In the genomic region with DNA sequence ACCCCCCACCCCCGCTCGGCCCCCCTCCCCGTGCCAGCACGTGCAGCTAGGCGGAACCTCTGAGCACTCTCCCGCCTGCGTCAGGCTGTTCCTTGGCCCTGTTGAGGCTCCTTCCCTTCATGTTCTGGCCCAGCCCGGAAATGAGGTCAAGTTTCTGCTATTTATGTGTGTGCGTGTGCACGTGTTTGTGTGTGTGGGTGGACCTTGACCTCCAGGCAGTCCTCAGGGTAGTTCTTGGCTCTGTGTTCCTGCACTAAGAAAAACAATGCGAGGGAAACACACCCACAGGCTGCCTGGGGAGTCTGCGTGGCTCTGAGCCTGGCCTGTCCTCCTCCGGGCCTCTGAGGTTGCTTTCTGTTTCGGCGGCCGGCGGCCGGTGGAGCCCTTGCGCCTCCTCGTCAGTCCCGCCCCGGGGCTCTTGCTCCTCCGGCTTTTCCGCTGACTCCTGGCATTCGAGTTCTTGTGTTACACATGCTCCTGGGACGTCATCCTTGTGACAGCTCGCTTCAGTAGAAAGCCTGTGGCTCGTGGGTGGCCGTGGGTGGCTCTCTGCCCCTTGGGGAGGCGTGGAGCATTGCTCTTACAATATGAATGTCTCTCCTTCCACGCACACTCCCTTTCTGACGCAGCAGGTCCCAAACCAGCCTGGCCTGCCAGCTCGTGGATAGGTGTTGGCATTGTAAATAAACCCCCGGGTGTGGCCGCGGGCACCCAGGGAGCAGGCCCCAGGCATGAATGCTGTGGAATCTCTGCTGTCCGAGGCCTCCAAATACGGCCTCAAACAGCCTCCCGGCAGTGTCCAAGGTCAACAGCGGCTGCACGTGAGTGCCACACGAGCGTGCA, we compare ENCODE assay signal across 8 cellular contexts. TPM values are rescaled to one million over a fixed set of nuclear protein-coding genes. Genes with fewer than 3 reads are reported as not detected.
DNase-seq lines count a peak whose midpoint lies in the region; ATAC-seq and TF ChIP-seq lines count a peak whose summit lies in the region.

No MANE protein-coding gene starts in this region.

- POLR2A ChIA-PET in activated CD8-positive, alpha-beta T cell treated with anti-CD3 and anti-CD28 coated beads, Interleukin-2, amount 10 ng/mL, durations not matched to agents 7 days and 5 days (lab: Charles Lee), result interaction anchor here (0.8 to 2.7 kb wide), 7 partner anchors 10 to 142 kb away, joined by 3 to 24 read pairs (median 7); a partner anchor contains a TSS

- H3K9me3 Mint-ChIP-seq in activated CD8-positive, alpha-beta T cell treated with anti-CD3 and anti-CD28 coated beads, Interleukin-2, amount 10 ng/mL, durations not matched to agents 7 days and 5 days (ENCODE audit: insufficient read depth), result no peaks in the 10 kb centered on the region
- H3K9me3 Mint-ChIP-seq in endodermal cell, result no peaks in the 10 kb centered on the region

- no peak overlapping the region for H2AK5ac ChIP-seq in mesendoderm (ENCODE audit: low read length)

- no peak overlapping the region for H3K4me2 ChIP-seq in mesendoderm (ENCODE audit: low read length)

- no peaks in the 10 kb centered on the region for H3K27me3 Mint-ChIP-seq in activated CD8-positive, alpha-beta T cell treated with anti-CD3 and anti-CD28 coated beads, Interleukin-2, amount 10 ng/mL, durations not matched to agents 7 days and 5 days (ENCODE audit: low read depth)
- no peaks in the 10 kb centered on the region for H3K27me3 Mint-ChIP-seq in endodermal cell (ENCODE audit: insufficient read depth)

- peaks cover 62% of the 10 kb centered on the region for H3K36me3 Mint-ChIP-seq in activated CD8-positive, alpha-beta T cell treated with anti-CD3 and anti-CD28 coated beads, Interleukin-2, amount 10 ng/mL, durations not matched to agents 7 days and 5 days (ENCODE audit: low read depth)
- no peaks in the 10 kb centered on the region for H3K36me3 Mint-ChIP-seq in endodermal cell (ENCODE audit: low read depth)

- peak overlapping the region; percentile 96 for H3K27ac Mint-ChIP-seq in activated CD8-positive, alpha-beta T cell treated with anti-CD3 and anti-CD28 coated beads, Interleukin-2, amount 10 ng/mL, durations not matched to agents 7 days and 5 days
- no peak overlapping the region for H3K27ac Mint-ChIP-seq in endodermal cell

- H3K36me3 ChIP-seq in endocrine pancreas (ENCODE audit: control insufficient read depth, insufficient read depth, low read length) (no peaks in the 10 kb centered on the region), mesendoderm (ENCODE audit: control insufficient read depth, insufficient read depth, low read length) (no peaks in the 10 kb centered on the region), endodermal cell (ENCODE audit: control insufficient read depth, insufficient read depth, low read length) (no peaks in the 10 kb centered on the region)

- H4K5ac ChIP-seq in mesendoderm (ENCODE audit: low read length), result no peak overlapping the region

- TF ChIP-seq CTCF in endodermal cell (conservative IDR thresholded peaks at IDR 0.05), result no peak

- peak; percentile 64 for ATAC-seq in GM21786 (IDR thresholded peaks at IDR 0.05; ENCODE audit: unreplicated experiment)
- peak; percentile 63 for ATAC-seq in activated CD8-positive, alpha-beta T cell treated with anti-CD3 and anti-CD28 coated beads, Interleukin-2, amount 10 ng/mL, durations not matched to agents 7 days and 5 days

- peak overlapping the region; percentile 75 for H3K4me3 Mint-ChIP-seq in activated CD8-positive, alpha-beta T cell treated with anti-CD3 and anti-CD28 coated beads, Interleukin-2, amount 10 ng/mL, durations not matched to agents 7 days and 5 days
- H3K4me3 Mint-ChIP-seq in endodermal cell, result no peak overlapping the region

- CTCF ChIA-PET in activated CD8-positive, alpha-beta T cell treated with anti-CD3 and anti-CD28 coated beads, Interleukin-2, amount 10 ng/mL, durations not matched to agents 7 days and 5 days (lab: Charles Lee), result interaction anchor here (0.9 to 2.9 kb wide), 13 partner anchors 10 to 160 kb away, joined by 3 to 24 read pairs (median 6); a partner anchor contains a TSS

- no peak overlapping the region for H3K4me3 ChIP-seq in endocrine pancreas (ENCODE audit: control insufficient read depth, insufficient read depth, low read length)
- H3K4me3 ChIP-seq in mesendoderm (ENCODE audit: low read length), result no peak overlapping the region
- no peak overlapping the region for H3K4me3 ChIP-seq in endodermal cell (ENCODE audit: low read length)

- H3K4me1 ChIP-seq in endocrine pancreas (ENCODE audit: control insufficient read depth, insufficient read depth, low read length) (no peaks in the 10 kb centered on the region), mesendoderm (ENCODE audit: control insufficient read depth, low read depth, low read length) (peaks cover 2% of the 10 kb centered on the region), endodermal cell (ENCODE audit: control insufficient read depth, insufficient read depth, low read length) (no peaks in the 10 kb centered on the region)

- H3K9ac ChIP-seq in endocrine pancreas (ENCODE audit: control insufficient read depth, insufficient read depth, low read length), result peak overlapping the region; percentile 36
- no peak overlapping the region for H3K9ac ChIP-seq in mesendoderm (ENCODE audit: low read length)
- no peak overlapping the region for H3K9ac ChIP-seq in endodermal cell (ENCODE audit: extremely low read depth, low read length, poor library complexity, severe bottlenecking)

- H4K8ac ChIP-seq in mesendoderm (ENCODE audit: low read depth, low read length), result no peak overlapping the region

- no peak overlapping the region for H2BK120ac ChIP-seq in mesendoderm (ENCODE audit: low read depth, low read length)

- no peaks in the 10 kb centered on the region for H3K9me3 ChIP-seq in endocrine pancreas (ENCODE audit: control insufficient read depth, low read length)
- no peaks in the 10 kb centered on the region for H3K9me3 ChIP-seq in endodermal cell (ENCODE audit: control insufficient read depth, low read length)

- H3K27ac ChIP-seq in mesendoderm (ENCODE audit: low read depth, low read length) (no peak overlapping the region), endodermal cell (ENCODE audit: low read depth, low read length) (no peak overlapping the region)

- H3K18ac ChIP-seq in mesendoderm (ENCODE audit: low read length), result no peak overlapping the region

- WGBS in mesendoderm (ENCODE audit: extremely low coverage, insufficient coverage, low lambda C conversion rate), result no CpG with 5 or more reads among the region's 43 CpGs
- 72 to 73% methylated on average over 30 to 41 of the region's 43 CpGs for WGBS in endodermal cell (ENCODE audit: insufficient coverage in 1 of 2, insufficient read length in 1 of 2), 2 experiments

- no peak overlapping the region for H3K23ac ChIP-seq in mesendoderm (ENCODE audit: low read length)

- DNase-seq in G401 (ENCODE audit: low spot score) (peak; percentile 53), Kasumi-1 (lab: John Stamatoyannopoulos, UW) (peak; percentile 26 to 47), mesendoderm (peak; percentile 91), endodermal cell (no peak)
- peak; percentile 84 for DNase-seq in activated CD8-positive, alpha-beta T cell treated with anti-CD3 and anti-CD28 coated beads, Interleukin-2, amount 10 ng/mL, durations not matched to agents 7 days and 5 days
- DNase-seq in stimulated activated CD8-positive, alpha-beta memory T cell treated with anti-CD3 and anti-CD28 coated beads, Interleukin-12 subunit alpha, Interleukin-12 subunit beta, amount 100 ng/mL, for 4 hours (ENCODE audit: low read depth), result peak; percentile 40

- no peak overlapping the region for H3K4ac ChIP-seq in mesendoderm (ENCODE audit: low read depth, low read length)

- no peaks in the 10 kb centered on the region for H3K27me3 ChIP-seq in endocrine pancreas (ENCODE audit: control insufficient read depth, insufficient read depth, low read length)
- no peaks in the 10 kb centered on the region for H3K27me3 ChIP-seq in mesendoderm (ENCODE audit: insufficient read depth, low read length, poor library complexity)
- H3K27me3 ChIP-seq in endodermal cell (ENCODE audit: control insufficient read depth, insufficient read depth, low read length, poor library complexity, severe bottlenecking), result no peaks in the 10 kb centered on the region

- in situ Hi-C loops in G401 (cut with HindIII; ENCODE audit: low sequenced_read_pairs), result no loop called here

- no peak overlapping the region for H2BK15ac ChIP-seq in mesendoderm (replicated peaks; ENCODE audit: low read depth)

- H2BK5ac ChIP-seq in mesendoderm (ENCODE audit: low read length), result no peak overlapping the region

- H3K79me1 ChIP-seq in mesendoderm (ENCODE audit: low read length), result no peaks in the 10 kb centered on the region

- peak overlapping the region; percentile 73 for H3K56ac ChIP-seq in mesendoderm (ENCODE audit: low read length)

- peaks cover 68% of the 10 kb centered on the region for H3K4me1 Mint-ChIP-seq in activated CD8-positive, alpha-beta T cell treated with anti-CD3 and anti-CD28 coated beads, Interleukin-2, amount 10 ng/mL, durations not matched to agents 7 days and 5 days (ENCODE audit: low read depth)
- H3K4me1 Mint-ChIP-seq in endodermal cell, result peaks cover 5% of the 10 kb centered on the region

- no peaks in the 10 kb centered on the region for H3K79me2 ChIP-seq in mesendoderm (ENCODE audit: control insufficient read depth, insufficient read depth, low read length)

RNA-seq across cellular contexts. Expression of a gene that starts 10.0 kb away (rescaled TPM):
- total RNA-seq in G401 (2014; rRNA removed; shearing (Covaris generic)), result 9.2 and 10.3 TPM in 2 replicates
- total RNA-seq in activated CD8-positive, alpha-beta T cell treated with anti-CD3 and anti-CD28 coated beads, Interleukin-2, amount 10 ng/mL, durations not matched to agents 7 days and 5 days, result 10 to 100 TPM; 79.4 to 79.9 TPM
- 1.6 TPM for polyA plus RNA-seq in mesendoderm (2013, experiment 1 of 2)
- polyA plus RNA-seq in mesendoderm (2013, experiment 2 of 2), result 1.8 TPM
- total RNA-seq in endodermal cell, result 1 to 10 TPM; 2.9 to 5.0 TPM
- 2.0 TPM for polyA plus RNA-seq in endodermal cell (2013, experiment 1 of 2)
- polyA plus RNA-seq in endodermal cell (2013, experiment 2 of 2), result 1.7 TPM

RNA-seq across cellular contexts. Expression of a gene that starts 56.4 kb away (rescaled TPM):
- not detected in 2 replicates for total RNA-seq in G401 (2014; rRNA removed; shearing (Covaris generic))
- under 1 TPM; 0.13 to 0.21 TPM for total RNA-seq in activated CD8-positive, alpha-beta T cell treated with anti-CD3 and anti-CD28 coated beads, Interleukin-2, amount 10 ng/mL, durations not matched to agents 7 days and 5 days
- polyA plus RNA-seq in mesendoderm (2013, experiment 1 of 2), result 0.76 TPM
- polyA plus RNA-seq in mesendoderm (2013, experiment 2 of 2), result 0.73 TPM
- total RNA-seq in endodermal cell, result under 1 TPM; 0.11 to 0.62 TPM
- polyA plus RNA-seq in endodermal cell (2013, experiment 1 of 2), result 2.0 TPM
- polyA plus RNA-seq in endodermal cell (2013, experiment 2 of 2), result 1.4 TPM
